ENCODE assay signal across 10 cellular contexts in the genomic region with DNA sequence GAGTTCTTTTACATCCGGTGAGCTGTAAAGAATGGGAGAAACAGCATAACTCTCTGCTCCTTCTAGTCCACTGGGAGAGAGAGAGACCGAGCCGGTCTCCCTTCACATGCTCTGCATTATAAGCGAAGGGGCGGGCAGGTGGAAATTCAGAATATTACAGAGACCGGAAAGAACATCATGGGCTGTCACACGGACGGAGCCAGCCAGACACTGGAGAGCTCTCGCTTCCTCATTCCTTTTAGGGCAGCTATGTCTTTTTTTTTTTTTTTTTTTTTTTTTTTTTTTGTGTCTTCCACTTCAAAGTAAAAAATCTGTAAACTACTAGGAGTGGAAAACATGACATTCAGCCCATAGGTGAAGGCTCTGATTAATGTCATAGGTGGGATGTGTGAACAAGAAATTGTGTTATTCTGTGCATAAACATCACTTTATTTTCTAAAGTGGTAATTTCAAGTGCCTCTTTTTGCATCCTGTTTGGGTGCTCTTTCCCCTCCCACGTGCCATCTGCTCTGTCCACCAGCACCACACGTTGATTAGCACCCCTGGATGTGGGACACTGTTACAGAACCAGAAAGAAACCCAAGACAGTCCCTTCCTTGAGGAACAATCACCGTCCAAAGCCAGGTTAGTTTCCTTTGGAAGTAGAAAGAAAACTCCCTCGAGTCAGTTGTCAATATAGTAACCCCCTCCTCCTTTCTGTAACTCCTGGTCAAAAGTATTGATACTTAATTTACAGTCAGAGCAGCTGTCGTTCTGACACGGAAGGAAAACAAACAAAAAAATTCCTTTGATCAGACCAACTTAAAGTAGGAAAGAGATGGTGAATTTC. TPM values are rescaled to one million over a fixed set of nuclear protein-coding genes. Genes with fewer than 3 reads are reported as not detected.
A peak's percentile ranks its signal among the peaks of the same experiment; 100 is the strongest.
DNase-seq lines count a peak whose midpoint lies in the region; ATAC-seq lines count a peak whose summit lies in the region.
"Had no signal": no experiment of that assay in that cellular context is flagged by ENCODE, and none has a peak within 500 bp of the region (broad histone marks: within the 10 kb centered on the region; RNA-seq: fewer than 3 reads in every experiment).

A gene with protein sequence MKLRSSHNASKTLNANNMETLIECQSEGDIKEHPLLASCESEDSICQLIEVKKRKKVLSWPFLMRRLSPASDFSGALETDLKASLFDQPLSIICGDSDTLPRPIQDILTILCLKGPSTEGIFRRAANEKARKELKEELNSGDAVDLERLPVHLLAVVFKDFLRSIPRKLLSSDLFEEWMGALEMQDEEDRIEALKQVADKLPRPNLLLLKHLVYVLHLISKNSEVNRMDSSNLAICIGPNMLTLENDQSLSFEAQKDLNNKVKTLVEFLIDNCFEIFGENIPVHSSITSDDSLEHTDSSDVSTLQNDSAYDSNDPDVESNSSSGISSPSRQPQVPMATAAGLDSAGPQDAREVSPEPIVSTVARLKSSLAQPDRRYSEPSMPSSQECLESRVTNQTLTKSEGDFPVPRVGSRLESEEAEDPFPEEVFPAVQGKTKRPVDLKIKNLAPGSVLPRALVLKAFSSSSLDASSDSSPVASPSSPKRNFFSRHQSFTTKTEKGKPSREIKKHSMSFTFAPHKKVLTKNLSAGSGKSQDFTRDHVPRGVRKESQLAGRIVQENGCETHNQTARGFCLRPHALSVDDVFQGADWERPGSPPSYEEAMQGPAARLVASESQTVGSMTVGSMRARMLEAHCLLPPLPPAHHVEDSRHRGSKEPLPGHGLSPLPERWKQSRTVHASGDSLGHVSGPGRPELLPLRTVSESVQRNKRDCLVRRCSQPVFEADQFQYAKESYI (minus strand): TSS at position 93 of the 829 bp plus-strand sequence. CDS start 845 bp downstream, outside the sequence.

- DNase-seq in EH (ENCODE audit: low read depth) (peak; percentile 43), Kasumi-1 (lab: John Stamatoyannopoulos, UW) (peak; percentile 95 to 96), sciatic nerve (ENCODE audit: low spot score) (peak; percentile 83), aorta (peak in 1 of 2 donors; percentile 89), NCI-H128 (lab: John Stamatoyannopoulos, UW; ENCODE audit: unreplicated experiment) (no peak)
- DNase-seq in activated CD4-positive, alpha-beta T cell treated with anti-CD3 and anti-CD28 coated beads, Interleukin-2, amount 50 U/mL, for 24 hours (ENCODE audit: low read depth in 1 of 2, low spot score in 1 of 2) = peak; percentile 60 to 88

- no peaks in the 10 kb centered on the region for H3K4me1 ChIP-seq in aorta (ENCODE audit: control insufficient read depth in 1 of 2, insufficient read depth in 2 of 2, low read length in 2 of 2)

- no peak within 1 kb of the TSS for H3K4me3 ChIP-seq in aorta (ENCODE audit: low read length in 2 of 2)

- ATAC-seq in GM21390 (IDR thresholded peaks at IDR 0.05; ENCODE audit: unreplicated experiment) (peak; percentile 82), esophagus mucosa (peak; percentile 66), sciatic nerve (peak; percentile 90), aorta (ENCODE audit: low FRiP score) (peak; percentile 76)

- no peaks in the 10 kb centered on the region for H3K9me3 ChIP-seq in aorta (ENCODE audit: control insufficient read depth, low read length)

- no peaks in the 10 kb centered on the region for H3K36me3 ChIP-seq in aorta (ENCODE audit: control insufficient read depth in 1 of 2, insufficient read depth in 2 of 2, low read length in 1 of 2)

- 27 to 33% methylated on average over 15 of the region's 15 CpGs for WGBS in aorta, 2 donors

- intact Hi-C loops in sciatic nerve (cut with DNase I) = loop anchor here (10.0 kb wide), 1 partner anchor 90 kb away; no protein-coding TSS in a partner anchor
- intact Hi-C loops in aorta (cut with DNase I) = loop anchor here in 1 of 2 donors (5.0 to 10.0 kb wide), 2 partner anchors 57 to 90 kb away; no protein-coding TSS in a partner anchor

- no peak within 1 kb of the TSS for H3K27ac ChIP-seq in aorta (ENCODE audit: low read depth in 1 of 2, low read length in 2 of 2)

- no peaks in the 10 kb centered on the region for H3K27me3 ChIP-seq in aorta (ENCODE audit: control insufficient read depth in 1 of 2, insufficient read depth in 2 of 2, low read length in 1 of 2)

RNA-seq across cellular contexts. Expression of the gene that starts here (rescaled TPM):
- total RNA-seq in esophagus mucosa (0.92 TPM), sciatic nerve (8.0 TPM), aorta (1 to 10 TPM; 5.1 to 5.8 TPM)
- 1 to 10 TPM in 1 of 2 donors, under 1 TPM in 1; 0.23 to 2.5 TPM for polyA plus RNA-seq in aorta
- total RNA-seq: HT1080 had no signal
- polyA plus RNA-seq: neural cell had no signal

Comparison
In these comparisons a context has a peak if more than half of its experiments do, and no peak if none do; other contexts are left out.
1. Peak in ATAC-seq in esophagus mucosa; RNA of the gene not detected or under 1 TPM.